ENCODE assay signal across 16 cellular contexts in genomic region chr11:69220581-69221051, GRCh38.
DNase-seq lines count a peak whose midpoint lies in the region; ATAC-seq and TF ChIP-seq lines count a peak whose summit lies in the region.
"Had no signal": no experiment of that assay in that cellular context is flagged by ENCODE, and none has a peak within 500 bp of the region (broad histone marks: within the 10 kb centered on the region; RNA-seq: fewer than 3 reads in every experiment).

No MANE protein-coding gene starts in this region.

- peak; percentile 48 for ATAC-seq in sciatic nerve
- ATAC-seq in GM21529 (IDR thresholded peaks at IDR 0.05; ENCODE audit: unreplicated experiment) = no peak
- ATAC-seq in GM18505 (IDR thresholded peaks at IDR 0.05; ENCODE audit: unreplicated experiment) = no peak

- H3K27me3 ChIP-seq in H7 (ENCODE audit: control insufficient read depth, insufficient read depth, low read length) = no peaks in the 10 kb centered on the region
- H3K27me3 ChIP-seq: BE2C, cardiac muscle cell had no signal

- TF ChIP-seq POLR2A in GM18505 (IDR thresholded peaks at IDR 0.05; ENCODE audit: borderline replicate concordance, extremely low read depth, insufficient read depth, insufficient read length) = no peak

- no peak for TF ChIP-seq CTCF in fibroblast of the aortic adventitia (IDR thresholded peaks at IDR 0.05; ENCODE audit: insufficient read depth, low read length)

- no peaks in the 10 kb centered on the region for H3K36me3 ChIP-seq in H7 (replicated peaks; ENCODE audit: control insufficient read depth, insufficient read depth, low read length)
- H3K36me3 ChIP-seq: BE2C, cardiac muscle cell had no signal

- H3K4me3 ChIP-seq in H7 (ENCODE audit: insufficient read depth, low read depth, low read length) (no peak overlapping the region), fibroblast of the aortic adventitia (ENCODE audit: low read depth, low read length) (no peak overlapping the region)
- H3K4me3 ChIP-seq: cardiac muscle cell had no signal

- DNase-seq in H7 (peak; percentile 28), fibroblast of the aortic adventitia (ENCODE audit: low read depth) (peak; percentile 11), sciatic nerve (ENCODE audit: low spot score) (peak; percentile 50), putamen (ENCODE audit: low spot score) (no peak)
- DNase-seq in activated CD8-positive, alpha-beta memory T cell treated with anti-CD3 and anti-CD28 coated beads, Interleukin-2, amount 50 U/mL, for 48 hours = peak; percentile 29
- DNase-seq: activated CD4-positive, alpha-beta memory T cell treated with anti-CD3 and anti-CD28 coated beads for 36 hours; BE2C; effector CD4-positive, alpha-beta T cell; foreskin fibroblast; Karpas-422; NCI-H1092 treated with DMSO at 0.1 percent for 48 hours; NCI-H69; stimulated activated CD4-positive, alpha-beta T cell treated with anti-CD3 and anti-CD28 coated beads, Interleukin-2, amount 100 ng/mL, for 48 hours had no signal

- intact Hi-C loops in sciatic nerve (cut with DNase I) = no loop called here
